Comparison of ENCODE assay signal across 30 cellular contexts in the genomic region with DNA sequence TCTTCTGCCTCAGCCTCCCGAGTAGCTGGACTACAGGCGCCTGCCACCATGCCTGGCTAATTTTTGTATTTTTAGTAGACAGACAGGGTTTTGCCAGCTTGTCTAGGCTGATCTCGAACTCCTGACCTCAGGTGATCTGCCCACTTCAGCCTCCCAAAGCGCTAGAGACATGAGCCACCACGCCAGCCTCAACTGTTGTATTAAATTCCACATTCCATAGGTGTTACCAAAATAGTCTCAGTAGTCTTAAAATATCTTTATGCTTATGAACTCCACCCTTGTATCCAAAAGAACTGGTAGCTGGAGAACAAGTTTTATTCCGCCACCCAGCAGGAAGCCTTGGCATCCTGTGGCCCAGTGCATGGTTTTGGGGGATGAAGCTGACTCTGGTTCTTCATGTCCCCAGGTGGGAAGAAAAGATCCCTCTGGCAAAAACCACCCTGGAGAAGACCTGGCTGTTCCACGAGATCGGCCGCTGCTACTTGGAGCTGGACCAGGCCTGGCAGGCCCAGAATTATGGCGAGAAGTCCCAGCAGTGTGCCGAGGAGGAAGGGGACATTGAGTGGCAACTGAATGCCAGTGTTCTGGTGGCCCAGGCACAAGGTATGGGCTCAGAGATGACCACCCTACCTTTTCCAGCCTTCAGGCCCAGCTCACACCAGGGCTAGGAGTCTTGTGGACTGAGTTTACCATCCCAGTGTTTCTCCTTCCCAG. TPM values are rescaled to one million over a fixed set of nuclear protein-coding genes. Genes with fewer than 3 reads are reported as not detected.
"Had no signal": no experiment of that assay in that cellular context is flagged by ENCODE, and none has a peak within 500 bp of the region (broad histone marks: within the 10 kb centered on the region; RNA-seq: fewer than 3 reads in every experiment).

No MANE protein-coding gene starts in this region.

- H2AFZ ChIP-seq: neural progenitor cell, parathyroid adenoma had no signal

- H3K9me3 ChIP-seq: left lung, lower lobe of right lung, neutrophil, right atrium auricular region, right lobe of liver, stomach, testis, thyroid gland, transverse colon, upper lobe of left lung, vagina had no signal

- H3K36me3 ChIP-seq: left lung, neural progenitor cell, neutrophil, right atrium auricular region, right lobe of liver, thyroid gland, transverse colon, upper lobe of left lung, vagina had no signal

- DNase-seq: hippocampal formation; kidney; left colon; left lung; lower lobe of right lung; mammary epithelial cell; mesendoderm; naive B cell; natural killer cell; nephron progenitor cell; occipital lobe; right lobe of liver; stimulated activated CD4-positive, alpha-beta T cell treated with anti-CD3 and anti-CD28 coated beads, Interleukin-12 subunit alpha, Interleukin-12 subunit beta, amount 100 ng/mL, for 4 hours; stimulated activated CD4-positive, alpha-beta T cell treated with anti-CD3 and anti-CD28 coated beads, Interleukin-15, amount 100 ng/mL, for 24 hours; stimulated activated CD4-positive, alpha-beta T cell treated with anti-CD3 and anti-CD28 coated beads, Interleukin-2, amount 100 ng/mL, for 24 hours; stimulated activated CD4-positive, alpha-beta T cell treated with anti-CD3 and anti-CD28 coated beads, Interleukin-4, amount 100 ng/mL, for 1 hour; stimulated activated naive B cell treated with anti-CD40 and anti-IgM and Interleukin-4, amounts not matched to agents 10 μg/mL and 1 μg/mL and 100 μg/mL, for 72 hours; stimulated activated naive CD8-positive, alpha-beta T cell treated with anti-CD3 and anti-CD28 coated beads, Interleukin-15, Interleukin-2, amounts not matched to agents 100 U/mL and 50 U/mL, for 24 hours; stomach; testis; thyroid gland; transverse colon; upper lobe of left lung had no signal

- FAIRE-seq: kidney had no signal

- H3K9ac ChIP-seq: neural progenitor cell, parathyroid adenoma had no signal

- H3K4me1 ChIP-seq: left lung, lower lobe of right lung, neural progenitor cell, parathyroid adenoma, right atrium auricular region, stomach, testis, transverse colon, vagina had no signal

- ATAC-seq: left colon; left lung; lower lobe of right lung; natural killer cell; right lobe of liver; stimulated activated naive B cell treated with anti-CD40 and anti-IgM and Interleukin-4, amounts not matched to agents 10 μg/mL and 1 μg/mL and 100 μg/mL, for 72 hours; stimulated activated naive CD8-positive, alpha-beta T cell treated with anti-CD3 and anti-CD28 coated beads, Interleukin-15, Interleukin-2, amounts not matched to agents 100 U/mL and 50 U/mL, for 24 hours had no signal

- H3K27me3 ChIP-seq: left lung, neural progenitor cell, neutrophil, right atrium auricular region, right lobe of liver, stomach, testis, thyroid gland, transverse colon, upper lobe of left lung, vagina had no signal

- H3K27ac ChIP-seq: left lung, lower lobe of right lung, neural progenitor cell, neutrophil, parathyroid adenoma, right atrium auricular region, right lobe of liver, skin epidermis, stomach, testis, thyroid gland, transverse colon, upper lobe of left lung, vagina had no signal

- H3K4me2 ChIP-seq: neural progenitor cell had no signal

- H3K79me2 ChIP-seq: parathyroid adenoma had no signal

- H3K4me3 ChIP-seq: left lung, lower lobe of right lung, neural progenitor cell, right atrium auricular region, right lobe of liver, skin epidermis, stomach, testis, thyroid gland, transverse colon, upper lobe of left lung, vagina had no signal

RNA-seq across cellular contexts. Expression of gene ODAD4, which starts 18.5 kb away (rescaled TPM):
- total RNA-seq: mononuclear cell had no signal
